In genomic region chr7:95919574-95919973, GRCh38 we compare ENCODE assay signal across 23 cellular contexts.
DNase-seq lines count a peak whose midpoint lies in the region; ATAC-seq, FAIRE-seq and TF ChIP-seq lines count a peak whose summit lies in the region.
"Had no signal": no experiment of that assay in that cellular context is flagged by ENCODE, and none has a peak within 500 bp of the region (broad histone marks: within the 10 kb centered on the region; RNA-seq: fewer than 3 reads in every experiment).

No MANE protein-coding gene starts in this region.

- no peaks in the 10 kb centered on the region for H3K36me3 Mint-ChIP-seq in glutamatergic neuron (ENCODE audit: unreplicated experiment)
- H3K36me3 Mint-ChIP-seq: activated naive CD8-positive, alpha-beta T cell treated with anti-CD3 and anti-CD28 coated beads, Interleukin-2, amount 10 ng/mL, durations not matched to agents 7 days and 5 days; brain had no signal

- 84% methylated on average over 2 of the region's 2 CpGs for WGBS in right cardiac atrium

- H3K9me3 ChIP-seq in right cardiac atrium (ENCODE audit: control insufficient read depth, low read length) = no peaks in the 10 kb centered on the region
- H3K9me3 ChIP-seq: right atrium auricular region had no signal

- no peaks in the 10 kb centered on the region for H3K27me3 ChIP-seq in right cardiac atrium (ENCODE audit: control insufficient read depth, insufficient read depth)
- H3K27me3 ChIP-seq: right atrium auricular region had no signal

- peak; percentile 80 for FAIRE-seq in A204.1 (lab: Jason Lieb, UNC)
- no peak for FAIRE-seq in frontal cortex (lab: Jason Lieb, UNC)
- FAIRE-seq: colon had no signal

- peaks cover 2% of the 10 kb centered on the region for H3K27me3 Mint-ChIP-seq in glutamatergic neuron (ENCODE audit: unreplicated experiment)

- intact Hi-C loops in right cardiac atrium (cut with DNase I) = loop anchor here in 2 of 4 donors (5.0 to 10.0 kb wide), 5 partner anchors 145 to 1148 kb away; partner anchors contain the start of gene DLX5 (in 1 of the 2)

- H3K4me1 ChIP-seq in right cardiac atrium (ENCODE audit: control insufficient read depth, insufficient read depth, low read length) = no peaks in the 10 kb centered on the region
- H3K4me1 ChIP-seq: right atrium auricular region had no signal

- H3K4me3 ChIP-seq in right cardiac atrium (ENCODE audit: low read length) = no peak overlapping the region
- H3K4me3 ChIP-seq: hepatocyte, right atrium auricular region had no signal

- H3K4me3 Mint-ChIP-seq in glutamatergic neuron (ENCODE audit: unreplicated experiment) = no peak overlapping the region
- H3K4me3 Mint-ChIP-seq: activated naive CD8-positive, alpha-beta T cell treated with anti-CD3 and anti-CD28 coated beads, Interleukin-2, amount 10 ng/mL, durations not matched to agents 7 days and 5 days; brain; effector memory CD8-positive, alpha-beta T cell; H9 had no signal

- no peaks in the 10 kb centered on the region for H3K4me1 Mint-ChIP-seq in glutamatergic neuron (ENCODE audit: low read depth, unreplicated experiment)

- peak; percentile 3 for DNase-seq in ELR (ENCODE audit: low read depth)
- DNase-seq in glutamatergic neuron = no peak
- DNase-seq in activated gamma-delta T cell treated with Interleukin-2 at 50 U/mL for 16 hours = no peak
- no peak for DNase-seq in right cardiac atrium
- no peak for DNase-seq in COLO668 (lab: John Stamatoyannopoulos, UW; ENCODE audit: unreplicated experiment)
- DNase-seq in frontal cortex (ENCODE audit: low spot score in 2 of 2) = no peak
- DNase-seq: activated CD4-positive, CD25-positive, alpha-beta regulatory T cell treated with anti-CD3 and anti-CD28 coated beads, Interleukin-2, amount 50 U/mL, for 72 hours; activated naive CD8-positive, alpha-beta T cell treated with anti-CD3 and anti-CD28 coated beads, Interleukin-2, amount 10 ng/mL, durations not matched to agents 7 days and 5 days; effector memory CD8-positive, alpha-beta T cell; H9; Kasumi-1; NCI-H1105; NCI-H2081; NCI-H446; nucleus accumbens; stimulated activated CD4-positive, alpha-beta T cell treated with anti-CD3 and anti-CD28 coated beads, Interleukin-15, amount 100 ng/mL, for 24 hours; T1000 had no signal

- no peak for ATAC-seq in right cardiac atrium
- ATAC-seq: effector memory CD8-positive, alpha-beta T cell had no signal

- H3K9me3 Mint-ChIP-seq in glutamatergic neuron (ENCODE audit: unreplicated experiment) = no peaks in the 10 kb centered on the region
- H3K9me3 Mint-ChIP-seq: activated naive CD8-positive, alpha-beta T cell treated with anti-CD3 and anti-CD28 coated beads, Interleukin-2, amount 10 ng/mL, durations not matched to agents 7 days and 5 days; brain; effector memory CD8-positive, alpha-beta T cell; H9 had no signal

- H3K27ac ChIP-seq in VCaP (no peak overlapping the region), right cardiac atrium (ENCODE audit: low read length) (no peak overlapping the region)
- H3K27ac ChIP-seq: hepatocyte, right atrium auricular region had no signal

- H3K27ac Mint-ChIP-seq in glutamatergic neuron (ENCODE audit: unreplicated experiment) = no peak overlapping the region
- H3K27ac Mint-ChIP-seq: activated naive CD8-positive, alpha-beta T cell treated with anti-CD3 and anti-CD28 coated beads, Interleukin-2, amount 10 ng/mL, durations not matched to agents 7 days and 5 days; brain; effector memory CD8-positive, alpha-beta T cell; H9 had no signal

- peak; percentile 50 for TF ChIP-seq CTCF in VCaP (conservative IDR thresholded peaks at IDR 0.05)
- peak; percentile 49 for TF ChIP-seq CTCF in glutamatergic neuron (IDR thresholded peaks at IDR 0.05; ENCODE audit: partially characterized antibody, unreplicated experiment)
